In the genomic region with DNA sequence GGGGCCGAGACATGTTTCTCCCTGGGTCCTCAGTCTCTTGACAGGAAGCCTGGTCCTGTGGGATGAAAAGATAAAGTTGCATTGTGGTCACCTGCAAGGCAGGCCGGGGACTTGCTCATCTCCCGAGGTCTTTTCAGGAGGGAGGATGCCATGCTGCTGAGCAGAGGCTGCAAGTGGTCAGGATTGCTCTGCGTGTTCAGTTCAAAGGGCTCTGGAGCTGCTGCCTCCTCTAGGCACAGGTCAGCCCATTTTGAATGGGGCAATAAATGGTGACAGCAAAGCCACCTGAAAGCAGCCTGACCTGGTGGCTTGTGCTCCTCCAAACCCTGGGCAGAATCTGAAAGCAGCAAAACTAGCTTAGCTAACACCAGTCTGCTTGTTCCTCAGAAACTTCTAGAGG, we compare ENCODE assay signal across 11 cellular contexts. TPM values are rescaled to one million over a fixed set of nuclear protein-coding genes. Genes with fewer than 3 reads are reported as not detected.
DNase-seq lines count a peak whose midpoint lies in the region; ATAC-seq and TF ChIP-seq lines count a peak whose summit lies in the region.
"Not testable (repeated sequence)": the region's sequence is repeated elsewhere in the genome, so short reads cannot be mapped to it uniquely, and the experiment has no call there.
"Had no signal": no experiment of that assay in that cellular context is flagged by ENCODE, and none has a peak within 500 bp of the region (broad histone marks: within the 10 kb centered on the region; RNA-seq: fewer than 3 reads in every experiment).

No MANE protein-coding gene starts in this region.

- H3K18ac ChIP-seq in trophoblast cell (ENCODE audit: low read length) = peak overlapping the region; percentile 51

- DNase-seq in CD14-positive monocyte (ENCODE audit: low spot score); WTC11 (ENCODE audit: low spot score); dorsolateral prefrontal cortex; trophoblast cell; thoracic aorta (ENCODE audit: low spot score): not testable (repeated sequence)

- not testable (repeated sequence) for H3K9me3 Mint-ChIP-seq in CD14-positive monocyte, WTC11

- H4K12ac ChIP-seq in trophoblast cell (ENCODE audit: low read depth, low read length) = not testable (repeated sequence)

- H3K4me3 ChIP-seq in dorsolateral prefrontal cortex = peak overlapping the region in 8 of 59 donors; percentile 4 to 38 (median 29)
- not testable (repeated sequence) for H3K4me3 ChIP-seq in trophoblast cell (ENCODE audit: low read depth, low read length); thoracic aorta

- H3K27me3 ChIP-seq in dorsolateral prefrontal cortex; layer of hippocampus (ENCODE audit: control insufficient read depth, insufficient read depth, low read length); trophoblast cell (ENCODE audit: insufficient read depth, low read length); thoracic aorta (replicated peaks; ENCODE audit: insufficient read depth): not testable (repeated sequence)

- H2BK12ac ChIP-seq in trophoblast cell (ENCODE audit: low read length) = peak overlapping the region; percentile 94

- CTCF ChIA-PET in WTC11 (lab: Charles Lee) = interaction anchor here (0.9 to 2.3 kb wide), 15 partner anchors 19 to 511 kb away, joined by 3 to 84 read pairs (median 12); partner anchors contain the start of gene RHO

- H3K4me1 ChIP-seq in trophoblast cell (ENCODE audit: control insufficient read depth in 1 of 2, insufficient read depth in 2 of 2, low read length in 2 of 2) = peaks cover 35 to 37% of the 10 kb centered on the region in 2 experiments
- H3K4me1 ChIP-seq in thoracic aorta (ENCODE audit: control insufficient read depth in 1 of 2, low read depth in 2 of 2) = peaks cover 21 to 34% of the 10 kb centered on the region in 2 donors

- H3K4ac ChIP-seq in trophoblast cell (ENCODE audit: low read depth, low read length) = not testable (repeated sequence)

- H3K27ac Mint-ChIP-seq in CD14-positive monocyte = peak overlapping the region; percentile 87 to 98 (median 94)
- peak overlapping the region; percentile 28 for H3K27ac Mint-ChIP-seq in WTC11

- H3K79me1 ChIP-seq in trophoblast cell (ENCODE audit: low read length) = peaks cover 44% of the 10 kb centered on the region

- H3K4me2 ChIP-seq in trophoblast cell (ENCODE audit: low read length) = not testable (repeated sequence)

- not testable (repeated sequence) for H3K4me3 Mint-ChIP-seq in CD14-positive monocyte, WTC11

- intact Hi-C loops in CD14-positive monocyte (cut with micrococcal nuclease) = loop anchor here (2.0 to 10.0 kb wide), 5 partner anchors 36 to 441 kb away; partner anchors contain the start of gene RHO (in 1 of the 2)
- intact Hi-C loops in dorsolateral prefrontal cortex (cut with DNase I) = loop anchor here (5.0 to 10.0 kb wide), 7 partner anchors 111 to 446 kb away; partner anchors contain the start of gene PLXND1 (in 1 of the 2)

- H3K27ac ChIP-seq in dorsolateral prefrontal cortex (peak overlapping the region in 51 of 59 donors; percentile 64 to 97 (median 89)), layer of hippocampus (ENCODE audit: low read depth, low read length) (peak overlapping the region; percentile 54), trophoblast cell (ENCODE audit: low read depth, low read length) (peak overlapping the region; percentile 66), thoracic aorta (peak overlapping the region; percentile 70 to 85)

- ATAC-seq in WTC11; thoracic aorta (ENCODE audit: insufficient number of reproducible peaks, low FRiP score, low read depth): not testable (repeated sequence)

- not testable (repeated sequence) for H2BK5ac ChIP-seq in trophoblast cell (ENCODE audit: low read depth, low read length, poor library complexity)

- H3K79me2 ChIP-seq in trophoblast cell (ENCODE audit: control insufficient read depth, insufficient read depth, low read length, poor library complexity) = peaks cover 13% of the 10 kb centered on the region

- no CpG with 5 or more reads among the region's 4 CpGs for WGBS in trophoblast cell (ENCODE audit: extremely low coverage, insufficient coverage, insufficient read length)

- peak overlapping the region; percentile 86 for H2AK5ac ChIP-seq in trophoblast cell (ENCODE audit: low read length)

- H3K9ac ChIP-seq in trophoblast cell (ENCODE audit: low read length) = not testable (repeated sequence)

- H3K27me3 Mint-ChIP-seq in CD14-positive monocyte (ENCODE audit: low read depth in 3 of 3); WTC11 (ENCODE audit: low read depth): not testable (repeated sequence)

- H3K4me1 Mint-ChIP-seq in CD14-positive monocyte (peaks cover 46% of the 10 kb centered on the region), WTC11 (peaks cover 39% of the 10 kb centered on the region)

- H3K9me3 ChIP-seq in trophoblast cell (ENCODE audit: insufficient read depth, low read depth, low read length); thoracic aorta: not testable (repeated sequence)

- H4K91ac ChIP-seq in trophoblast cell (ENCODE audit: low read depth, low read length) = peak overlapping the region; percentile 95

- POLR2A ChIA-PET in WTC11 (lab: Charles Lee) = not testable (repeated sequence)

- H2AFZ ChIP-seq in trophoblast cell (ENCODE audit: insufficient read depth, low read length, poor library complexity) = not testable (repeated sequence)

- H3K36me3 Mint-ChIP-seq in CD14-positive monocyte (peaks cover 41 to 45% of the 10 kb centered on the region in 2 donors), WTC11 (peaks cover 14% of the 10 kb centered on the region)

- not testable (repeated sequence) for TF ChIP-seq CTCF in CD14-positive monocyte (IDR thresholded peaks at IDR 0.05); WTC11 (IDR thresholded peaks at IDR 0.05); dorsolateral prefrontal cortex (IDR thresholded peaks at IDR 0.05 in 54 of 56, conservative IDR thresholded peaks at IDR 0.05 in 2 of 56; ENCODE audit: low read depth in 1 of 56, partially characterized antibody in 56 of 56); thoracic aorta (IDR thresholded peaks at IDR 0.05)

- H4K8ac ChIP-seq in trophoblast cell (ENCODE audit: low read depth, low read length) = peak overlapping the region; percentile 78

- not testable (repeated sequence) for H3K36me3 ChIP-seq in trophoblast cell (ENCODE audit: control insufficient read depth in 1 of 2, insufficient read depth in 2 of 2, low read length in 2 of 2); thoracic aorta

- peak overlapping the region; percentile 75 for H3K14ac ChIP-seq in trophoblast cell (ENCODE audit: low read length)

- H3K23ac ChIP-seq in trophoblast cell (ENCODE audit: low read length) = not testable (repeated sequence)

- H2BK120ac ChIP-seq in trophoblast cell (ENCODE audit: insufficient read depth, low read length, poor library complexity) = peak overlapping the region; percentile 85

RNA-seq across cellular contexts. Expression of gene RHO, which starts 37.4 kb away (rescaled TPM):
- polyA plus RNA-seq in CD14-positive monocyte = not detected
- not detected in 3 replicates for total RNA-seq in WTC11 (2021)
- total RNA-seq in dorsolateral prefrontal cortex = 1 to 10 TPM in 42 of 120 experiments, under 1 TPM in 74, not detected in 4; 0.18 to 3.1 (median 0.82) TPM
- 0.01 TPM in 1 of 2 replicates, not detected in the other for polyA plus RNA-seq in trophoblast cell (2013)
- total RNA-seq in thoracic aorta = not detected
- total RNA-seq: A673; activated CD8-positive, alpha-beta T cell treated with anti-CD3 and anti-CD28 coated beads for 36 hours; foreskin keratinocyte; renal cortical epithelial cell had no signal
- polyA plus RNA-seq: foreskin keratinocyte, IgD-negative memory B cell had no signal

RNA-seq across cellular contexts. Expression of gene IFT122, which starts 51.1 kb away (rescaled TPM):
- polyA plus RNA-seq in CD14-positive monocyte = 1 to 10 TPM; 3.3 to 3.6 TPM
- 21.6 to 24.2 TPM (median 22.8 TPM) in 3 replicates for total RNA-seq in WTC11 (2021)
- total RNA-seq in dorsolateral prefrontal cortex = 10 to 100 TPM; 38.5 to 96.5 (median 58.5) TPM
- polyA plus RNA-seq in trophoblast cell (2013) = 31.1 and 31.8 TPM in 2 replicates
- total RNA-seq in thoracic aorta = 10 to 100 TPM; 50.1 to 61.9 TPM

RNA-seq across cellular contexts. Expression of gene MBD4, which starts 51.3 kb away (rescaled TPM):
- 10 to 100 TPM; 25.6 to 30.1 TPM for polyA plus RNA-seq in CD14-positive monocyte
- total RNA-seq in WTC11 (2021) = 31.4 to 36.9 TPM (median 33.0 TPM) in 3 replicates
- total RNA-seq in dorsolateral prefrontal cortex = 10 to 100 TPM; 23.7 to 45.4 (median 31.5) TPM
- polyA plus RNA-seq in trophoblast cell (2013) = 41.3 and 44.5 TPM in 2 replicates
- total RNA-seq in thoracic aorta = 10 to 100 TPM; 23.0 to 32.5 TPM

RNA-seq across cellular contexts. Expression of gene H1-8, which starts 51.9 kb away (rescaled TPM):
- not detected for polyA plus RNA-seq in CD14-positive monocyte
- not detected in 3 replicates for total RNA-seq in WTC11 (2021)
- not detected for total RNA-seq in dorsolateral prefrontal cortex
- polyA plus RNA-seq in trophoblast cell (2013) = not detected in 2 replicates
- total RNA-seq in thoracic aorta = not detected
- total RNA-seq: A673; activated CD8-positive, alpha-beta T cell treated with anti-CD3 and anti-CD28 coated beads for 36 hours; foreskin keratinocyte; renal cortical epithelial cell had no signal
- polyA plus RNA-seq: foreskin keratinocyte, IgD-negative memory B cell had no signal
